Comparison of ENCODE assay signal across 19 cellular contexts in the genomic region with DNA sequence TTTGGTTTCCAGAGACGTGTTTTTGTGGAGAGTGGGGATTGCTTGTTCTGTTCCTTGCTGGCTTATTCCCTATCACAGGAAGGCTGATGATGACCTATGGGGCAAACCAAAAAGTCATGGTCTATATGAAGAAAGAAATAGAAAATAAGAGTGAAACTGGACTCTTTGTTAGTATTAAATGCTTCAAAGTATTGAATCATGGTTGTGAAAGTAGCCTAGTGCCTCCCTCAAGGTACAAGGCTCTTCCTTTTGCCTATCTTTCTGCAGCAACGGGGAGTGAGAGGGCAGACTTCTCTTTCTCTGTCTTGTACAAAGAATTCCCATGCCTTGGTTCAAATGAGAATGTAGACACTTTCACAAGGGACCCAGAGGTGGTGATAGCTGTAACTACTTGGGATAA. TPM values are rescaled to one million over a fixed set of nuclear protein-coding genes. Genes with fewer than 3 reads are reported as not detected.
DNase-seq lines count a peak whose midpoint lies in the region; ATAC-seq and TF ChIP-seq lines count a peak whose summit lies in the region.
"Had no signal": no experiment of that assay in that cellular context is flagged by ENCODE, and none has a peak within 500 bp of the region (broad histone marks: within the 10 kb centered on the region; RNA-seq: fewer than 3 reads in every experiment).

No MANE protein-coding gene starts in this region.

- no peaks in the 10 kb centered on the region for H3K9me3 Mint-ChIP-seq in endodermal cell
- H3K9me3 Mint-ChIP-seq in nephron, result no peaks in the 10 kb centered on the region
- H3K9me3 Mint-ChIP-seq: CD4-positive, alpha-beta memory T cell; HFFc6 had no signal

- H3K4me2 ChIP-seq in MM.1S (ENCODE audit: low read depth, low read length) (peak overlapping the region; percentile 18; the same call in 1 of the 2 replicates), smooth muscle cell (no peak overlapping the region)

- DNase-seq in MM.1S (peak; percentile 69), endodermal cell (no peak), smooth muscle cell (lab: John Stamatoyannopoulos, UW; ENCODE audit: unreplicated experiment) (no peak), ACHN (no peak), GM03348 (ENCODE audit: low spot score) (no peak)
- DNase-seq: AML-193; C1 segment of cervical spinal cord; Caco-2; CD4-positive, alpha-beta memory T cell; DMS153; EL; GDM1; GOT3; HFFc6 had no signal

- H3K79me2 ChIP-seq in MM.1S (ENCODE audit: low read length) (no peaks in the 10 kb centered on the region), smooth muscle cell (ENCODE audit: low read depth) (peaks cover 20% of the 10 kb centered on the region)

- ATAC-seq in HG02885 (IDR thresholded peaks at IDR 0.05; ENCODE audit: poor library complexity, unreplicated experiment) (no peak), HG02678 (IDR thresholded peaks at IDR 0.05; ENCODE audit: unreplicated experiment) (no peak)

- TF ChIP-seq CTCF in MM.1S (IDR thresholded peaks at IDR 0.05; ENCODE audit: low read length), result no peak
- no peak for TF ChIP-seq CTCF in endodermal cell (conservative IDR thresholded peaks at IDR 0.05)
- TF ChIP-seq CTCF in nephron (IDR thresholded peaks at IDR 0.05; ENCODE audit: unreplicated experiment in 3 of 3), result no peak
- TF ChIP-seq CTCF in smooth muscle cell (IDR thresholded peaks at IDR 0.05; ENCODE audit: borderline replicate concordance, insufficient read depth, poor library complexity, severe bottlenecking), result no peak

- H4K20me1 ChIP-seq in MM.1S (ENCODE audit: insufficient read depth, low read length) (no peaks in the 10 kb centered on the region), smooth muscle cell (ENCODE audit: low read depth) (peaks cover 63% of the 10 kb centered on the region)

- H3K36me3 Mint-ChIP-seq in endodermal cell (ENCODE audit: low read depth) (peaks cover 70% of the 10 kb centered on the region), nephron (ENCODE audit: low read depth) (peaks cover 85% of the 10 kb centered on the region)

- WGBS in endodermal cell (ENCODE audit: insufficient coverage in 1 of 2, insufficient read length in 1 of 2), 2 experiments, result 100% methylated on average over 1 of the region's 2 CpGs
- 100% methylated on average over 2 of the region's 2 CpGs for WGBS in smooth muscle cell (ENCODE audit: low lambda C conversion rate)

- H3K9ac ChIP-seq in MM.1S (ENCODE audit: low read length) (no peak overlapping the region), endodermal cell (ENCODE audit: extremely low read depth, low read length, poor library complexity, severe bottlenecking) (no peak overlapping the region), smooth muscle cell (ENCODE audit: low read depth) (no peak overlapping the region)

- H3K27ac ChIP-seq in MM.1S (ENCODE audit: low read length), result peak overlapping the region; percentile 3; the same call in 1 of the 2 replicates
- peak overlapping the region; percentile 6 for H3K27ac ChIP-seq in endodermal cell (ENCODE audit: low read depth, low read length)
- H3K27ac ChIP-seq in smooth muscle cell (ENCODE audit: low read depth), result peak overlapping the region; percentile 26
- H3K27ac ChIP-seq: 22Rv1 had no signal

- no peak overlapping the region for H3K4me3 ChIP-seq in MM.1S (ENCODE audit: low read length)
- no peak overlapping the region for H3K4me3 ChIP-seq in endodermal cell (ENCODE audit: low read length)
- H3K4me3 ChIP-seq in smooth muscle cell, result no peak overlapping the region
- H3K4me3 ChIP-seq: HAP-1 had no signal

- H3F3A ChIP-seq in MM.1S (ENCODE audit: insufficient read depth, low read length) (0 out of 2 replicates have a peak, but pooled peaks cover 7% of the 10 kb centered on the region), smooth muscle cell (ENCODE audit: low read depth) (no peaks in the 10 kb centered on the region)

- H3K27me3 Mint-ChIP-seq in endodermal cell (ENCODE audit: insufficient read depth) (no peaks in the 10 kb centered on the region), nephron (ENCODE audit: low read depth) (no peaks in the 10 kb centered on the region)
- H3K27me3 Mint-ChIP-seq: CD4-positive, alpha-beta memory T cell had no signal

- no peaks in the 10 kb centered on the region for H3K9me3 ChIP-seq in MM.1S (replicated peaks; ENCODE audit: insufficient read depth, low read length)
- H3K9me3 ChIP-seq in endodermal cell (ENCODE audit: control insufficient read depth, low read length), result no peaks in the 10 kb centered on the region
- no peaks in the 10 kb centered on the region for H3K9me3 ChIP-seq in smooth muscle cell (replicated peaks; ENCODE audit: low read depth)
- H3K9me3 ChIP-seq: Caco-2, HAP-1 had no signal

- no peaks in the 10 kb centered on the region for H3K27me3 ChIP-seq in MM.1S (replicated peaks; ENCODE audit: insufficient read depth, low read length)
- H3K27me3 ChIP-seq in endodermal cell (ENCODE audit: control insufficient read depth, insufficient read depth, low read length, poor library complexity, severe bottlenecking), result no peaks in the 10 kb centered on the region
- no peaks in the 10 kb centered on the region for H3K27me3 ChIP-seq in smooth muscle cell (ENCODE audit: low read depth)

- H2AFZ ChIP-seq in MM.1S (ENCODE audit: low read length) (no peak overlapping the region), smooth muscle cell (ENCODE audit: low read depth) (no peak overlapping the region)

- H3K4me1 ChIP-seq in MM.1S (ENCODE audit: low read length), result peaks cover 13% of the 10 kb centered on the region
- H3K4me1 ChIP-seq in endodermal cell (ENCODE audit: control insufficient read depth, insufficient read depth, low read length), result no peaks in the 10 kb centered on the region
- H3K4me1 ChIP-seq in smooth muscle cell (ENCODE audit: low read depth), result no peaks in the 10 kb centered on the region
- H3K4me1 ChIP-seq: Caco-2, HAP-1 had no signal

- H3K27ac Mint-ChIP-seq in endodermal cell, result no peak overlapping the region
- H3K27ac Mint-ChIP-seq in nephron, result peak overlapping the region; percentile 42 to 76 (median 67)
- H3K27ac Mint-ChIP-seq: HFFc6 had no signal

- H3K36me3 ChIP-seq in MM.1S (replicated peaks; ENCODE audit: insufficient read depth, low read length) (no peaks in the 10 kb centered on the region), endodermal cell (ENCODE audit: control insufficient read depth, insufficient read depth, low read length) (peaks cover 90% of the 10 kb centered on the region), smooth muscle cell (ENCODE audit: low read depth) (no peaks in the 10 kb centered on the region)
- H3K36me3 ChIP-seq: HAP-1 had no signal

- H3K4me3 Mint-ChIP-seq in endodermal cell, result no peak overlapping the region
- H3K4me3 Mint-ChIP-seq in nephron, result no peak overlapping the region
- H3K4me3 Mint-ChIP-seq: CD4-positive, alpha-beta memory T cell; HFFc6 had no signal

- in situ Hi-C loops in ACHN (cut with HindIII; ENCODE audit: low pct_ligation_motif_present, low pct_unique_long_range_greater_than_20kb, low sequenced_read_pairs), result no loop called here

- H3K9me2 ChIP-seq in MM.1S (replicated peaks; ENCODE audit: insufficient read depth, low read length), result no peaks in the 10 kb centered on the region

- no peaks in the 10 kb centered on the region for H3K4me1 Mint-ChIP-seq in endodermal cell
- peaks cover 42% of the 10 kb centered on the region for H3K4me1 Mint-ChIP-seq in nephron
- H3K4me1 Mint-ChIP-seq: CD4-positive, alpha-beta memory T cell had no signal

RNA-seq across cellular contexts. Expression of a gene that starts 9.0 kb away (rescaled TPM):
- 100 to 1,000 TPM; 121 to 149 TPM for total RNA-seq in endodermal cell
- 356 TPM for polyA plus RNA-seq in endodermal cell (2013, experiment 1 of 2)
- polyA plus RNA-seq in endodermal cell (2013, experiment 2 of 2), result 306 TPM
- total RNA-seq in smooth muscle cell, result 1,229 and 1,648 TPM in 2 replicates
- 1,158 and 1,655 TPM in 2 replicates for polyA plus RNA-seq in smooth muscle cell
